Comparison of ENCODE assay signal across 1 cellular context in the genomic region with DNA sequence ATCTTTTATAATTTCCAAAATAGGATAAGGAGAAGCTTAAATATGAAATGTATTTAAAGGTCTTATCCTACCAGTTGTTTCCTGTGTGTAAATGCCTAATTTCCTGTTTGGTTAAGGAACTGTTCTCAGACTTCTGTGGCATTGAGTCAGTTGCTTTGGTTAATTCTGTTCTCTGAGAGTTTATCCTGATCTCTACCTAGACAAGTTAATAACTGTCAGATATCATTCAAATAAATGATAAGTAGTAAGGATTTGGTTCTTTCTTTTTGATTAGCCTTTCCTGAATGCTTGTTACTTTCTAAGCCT.
TF ChIP-seq lines count a peak whose summit lies in the region.

No MANE protein-coding gene starts in this region.

TF ChIP-seq in K562, 482 proteins besides CTCF, POLR2A, EP300 and RAD21 (continued from another document):
- TF ChIP-seq, protein P1, sequence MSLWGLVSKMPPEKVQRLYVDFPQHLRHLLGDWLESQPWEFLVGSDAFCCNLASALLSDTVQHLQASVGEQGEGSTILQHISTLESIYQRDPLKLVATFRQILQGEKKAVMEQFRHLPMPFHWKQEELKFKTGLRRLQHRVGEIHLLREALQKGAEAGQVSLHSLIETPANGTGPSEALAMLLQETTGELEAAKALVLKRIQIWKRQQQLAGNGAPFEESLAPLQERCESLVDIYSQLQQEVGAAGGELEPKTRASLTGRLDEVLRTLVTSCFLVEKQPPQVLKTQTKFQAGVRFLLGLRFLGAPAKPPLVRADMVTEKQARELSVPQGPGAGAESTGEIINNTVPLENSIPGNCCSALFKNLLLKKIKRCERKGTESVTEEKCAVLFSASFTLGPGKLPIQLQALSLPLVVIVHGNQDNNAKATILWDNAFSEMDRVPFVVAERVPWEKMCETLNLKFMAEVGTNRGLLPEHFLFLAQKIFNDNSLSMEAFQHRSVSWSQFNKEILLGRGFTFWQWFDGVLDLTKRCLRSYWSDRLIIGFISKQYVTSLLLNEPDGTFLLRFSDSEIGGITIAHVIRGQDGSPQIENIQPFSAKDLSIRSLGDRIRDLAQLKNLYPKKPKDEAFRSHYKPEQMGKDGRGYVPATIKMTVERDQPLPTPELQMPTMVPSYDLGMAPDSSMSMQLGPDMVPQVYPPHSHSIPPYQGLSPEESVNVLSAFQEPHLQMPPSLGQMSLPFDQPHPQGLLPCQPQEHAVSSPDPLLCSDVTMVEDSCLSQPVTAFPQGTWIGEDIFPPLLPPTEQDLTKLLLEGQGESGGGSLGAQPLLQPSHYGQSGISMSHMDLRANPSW (CRISPR knock-in tag; IDR thresholded peaks at IDR 0.05) = no peak
- TF ChIP-seq CXXC5 (CRISPR knock-in tag; IDR thresholded peaks at IDR 0.05) (0 out of 2 replicates have a peak, but pooled peaks have one; percentile 1), ZBTB11 (CRISPR knock-in tag; IDR thresholded peaks at IDR 0.05) (0 out of 6 replicates have a peak, but pooled peaks of 1 of the 3 experiments have one; percentile 5), ZNF175 (CRISPR knock-in tag; IDR thresholded peaks at IDR 0.05; ENCODE audit: low read depth) (no peak)
